In the genomic region with DNA sequence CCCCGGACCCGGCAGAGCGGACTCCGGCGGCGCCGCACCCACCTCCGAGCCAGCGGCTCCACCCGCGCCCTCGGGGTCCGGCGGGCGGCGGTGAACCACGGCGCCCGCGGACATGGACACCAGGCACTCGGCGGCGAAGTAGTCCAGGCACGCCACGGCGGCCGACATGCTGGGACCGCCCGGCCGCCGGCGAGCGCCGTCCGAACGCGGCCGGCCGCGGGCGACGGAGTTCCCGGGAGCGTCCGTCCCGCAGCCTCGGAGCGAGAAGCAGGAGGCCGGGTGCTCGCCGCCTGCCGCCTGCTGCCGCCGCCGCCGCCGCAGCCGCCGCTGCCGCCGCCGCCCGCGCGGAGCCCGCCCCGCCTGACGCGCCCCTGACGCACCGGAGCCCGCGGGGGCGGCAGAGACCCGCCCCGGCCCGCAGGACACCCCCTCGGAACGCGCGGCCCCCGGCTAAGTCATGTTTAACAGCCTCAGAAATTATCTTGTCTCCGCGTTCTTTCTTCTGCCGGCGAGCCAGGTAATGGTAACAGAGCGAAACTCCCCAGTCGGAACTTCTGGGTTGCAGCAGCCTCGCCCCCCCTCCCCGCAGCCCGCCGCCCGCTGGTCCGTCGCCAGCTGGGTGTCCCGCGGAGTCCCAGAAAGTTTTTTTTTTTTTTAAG, we compare ENCODE assay signal across 1 cellular context.
TF ChIP-seq lines count a peak whose summit lies in the region.

Gene KLF14, minus strand, starts transcription at position 342 of the 659 bp plus-strand sequence. Its CDS starts 174 bp downstream, at position 168.

TF ChIP-seq in H1, 55 proteins besides CTCF, POLR2A, EP300 and RAD21:
- TF ChIP-seq ATF3 (IDR thresholded peaks at IDR 0.05; ENCODE audit: insufficient read depth, low read depth, low read length) (no peak), PHF8 (conservative IDR thresholded peaks at IDR 0.05; ENCODE audit: low read depth, low read length) (0 out of 2 replicates have a peak, but pooled peaks have one; percentile 25), MAX (IDR thresholded peaks at IDR 0.05) (no peak), KDM4A (IDR thresholded peaks at IDR 0.05; ENCODE audit: low read depth, low read length, severe bottlenecking) (peak; percentile 16), TCF12 (IDR thresholded peaks at IDR 0.05; ENCODE audit: low read depth, low read length) (no peak), JUND (IDR thresholded peaks at IDR 0.05; ENCODE audit: low read length) (no peak), KDM5A (IDR thresholded peaks at IDR 0.05; ENCODE audit: low read length) (no peak)
